17 cellular contexts compared by ENCODE assay signal in the genomic region with DNA sequence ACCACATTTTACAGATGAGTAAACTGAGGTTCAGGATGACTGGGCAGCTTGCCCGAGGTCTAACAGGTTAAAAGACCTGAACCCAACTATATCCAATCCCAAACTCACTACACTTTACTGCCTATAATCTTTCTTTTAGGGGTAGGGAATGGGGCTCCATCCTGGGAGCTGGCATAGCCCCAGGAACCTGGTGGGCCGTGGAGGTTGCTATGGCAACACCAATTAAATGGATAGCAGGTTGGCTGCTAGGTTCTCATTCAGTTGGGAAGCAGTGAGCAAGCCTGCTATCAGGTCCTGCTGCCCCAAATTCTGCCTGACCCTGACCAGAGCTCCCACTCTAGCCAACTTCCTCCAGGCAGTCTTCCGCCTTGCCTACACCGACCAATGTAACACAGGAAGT. TPM values are rescaled to one million over a fixed set of nuclear protein-coding genes. Genes with fewer than 3 reads are reported as not detected.
DNase-seq lines count a peak whose midpoint lies in the region; ATAC-seq and TF ChIP-seq lines count a peak whose summit lies in the region.
"Had no signal": no experiment of that assay in that cellular context is flagged by ENCODE, and none has a peak within 500 bp of the region (broad histone marks: within the 10 kb centered on the region; RNA-seq: fewer than 3 reads in every experiment).

No MANE protein-coding gene starts in this region.

- peaks cover 41% of the 10 kb centered on the region for H3K4me1 Mint-ChIP-seq in nephron progenitor cell

- H3K36me3 ChIP-seq in prostate gland: no peaks in the 10 kb centered on the region
- no peaks in the 10 kb centered on the region for H3K36me3 ChIP-seq in gastroesophageal sphincter
- H3K36me3 ChIP-seq: pancreas had no signal

- no peak overlapping the region for H3K4me3 Mint-ChIP-seq in nephron progenitor cell
- H3K4me3 Mint-ChIP-seq: CD4-positive, alpha-beta T cell; GM23338 had no signal

- intact Hi-C loops in prostate gland (cut with DNase I): no loop called here

- ATAC-seq in HG03439 (IDR thresholded peaks at IDR 0.05; ENCODE audit: unreplicated experiment): no peak
- no peak for ATAC-seq in gastroesophageal sphincter
- ATAC-seq: HepG2, pancreas had no signal

- H3K27me3 ChIP-seq in prostate gland (replicated peaks; ENCODE audit: insufficient read depth) (no peaks in the 10 kb centered on the region), gastroesophageal sphincter (no peaks in the 10 kb centered on the region)
- H3K27me3 ChIP-seq: pancreas had no signal

- H3K9me3 Mint-ChIP-seq in nephron progenitor cell: no peaks in the 10 kb centered on the region
- H3K9me3 Mint-ChIP-seq: CD4-positive, alpha-beta T cell; GM23338 had no signal

- 71% methylated on average over 4 of the region's 4 CpGs for WGBS in prostate gland
- 74 to 100% methylated on average over 1 to 4 of the region's 4 CpGs for WGBS in gastroesophageal sphincter (ENCODE audit: low coverage in 1 of 2), 2 donors

- TF ChIP-seq EP300 in gastroesophageal sphincter (IDR thresholded peaks at IDR 0.05): no peak

- TF ChIP-seq CTCF in nephron progenitor cell (IDR thresholded peaks at IDR 0.05) (no peak), prostate gland (IDR thresholded peaks at IDR 0.05) (no peak), gastroesophageal sphincter (IDR thresholded peaks at IDR 0.05) (no peak)

- no peak for TF ChIP-seq POLR2A in prostate gland (IDR thresholded peaks at IDR 0.05)
- no peak for TF ChIP-seq POLR2A in gastroesophageal sphincter (IDR thresholded peaks at IDR 0.05)

- H3K27ac ChIP-seq in prostate gland: no peak overlapping the region
- no peak overlapping the region for H3K27ac ChIP-seq in gastroesophageal sphincter
- H3K27ac ChIP-seq: pancreas had no signal

- H3K27ac Mint-ChIP-seq in nephron progenitor cell: no peak overlapping the region
- H3K27ac Mint-ChIP-seq: CD4-positive, alpha-beta T cell; GM23338 had no signal

- H3K36me3 Mint-ChIP-seq in nephron progenitor cell (ENCODE audit: low read depth): peaks cover 10% of the 10 kb centered on the region

- H3K27me3 Mint-ChIP-seq in nephron progenitor cell (ENCODE audit: low read depth, poor library complexity): peaks cover 10% of the 10 kb centered on the region
- H3K27me3 Mint-ChIP-seq: CD4-positive, alpha-beta T cell had no signal

- DNase-seq in NCI-H82 (lab: John Stamatoyannopoulos, UW) (peak; percentile 67), NCI-H82 treated with DMSO at 0.1 percent for 48 hours (lab: John Stamatoyannopoulos, UW; ENCODE audit: unreplicated experiment) (no peak), NCI-H1092 treated with DMSO at 0.1 percent for 48 hours (lab: John Stamatoyannopoulos, UW) (peak; percentile 52), SK-N-DZ (ENCODE audit: low spot score) (peak; percentile 6), nephron progenitor cell (peak; percentile 35), prostate gland (ENCODE audit: low spot score) (no peak)
- DNase-seq: activated CD4-positive, CD25-positive, alpha-beta regulatory T cell; CD4-positive, alpha-beta T cell; DND-41; left ventricle myocardium superior; NCI-H345; pancreas; SHP77 treated with DMSO at 0.1 percent for 48 hours had no signal

- H3K4me3 ChIP-seq in prostate gland (no peak overlapping the region), gastroesophageal sphincter (no peak overlapping the region)
- H3K4me3 ChIP-seq: GM23338, pancreas had no signal

- H3K9me3 ChIP-seq in prostate gland: no peaks in the 10 kb centered on the region
- H3K9me3 ChIP-seq in gastroesophageal sphincter: no peaks in the 10 kb centered on the region
- H3K9me3 ChIP-seq: pancreas had no signal

- H3K4me1 ChIP-seq in prostate gland (replicated peaks): no peaks in the 10 kb centered on the region
- no peaks in the 10 kb centered on the region for H3K4me1 ChIP-seq in gastroesophageal sphincter
- H3K4me1 ChIP-seq: pancreas had no signal

RNA-seq across cellular contexts. Expression of gene LRP8, which starts 40.9 kb away (rescaled TPM):
- polyA plus RNA-seq in SK-N-DZ (2014; cell fraction: cytosol; rRNA removed): 12.7 and 13.1 TPM in 2 replicates
- polyA plus RNA-seq in SK-N-DZ (2014; cell fraction: nucleus; rRNA removed): 25.9 and 38.3 TPM in 2 replicates
- total RNA-seq in prostate gland (100 to 1,000 TPM in 1 of 2 donors, 1 to 10 TPM in 1; 6.7 to 130 TPM), gastroesophageal sphincter (1 to 10 TPM; 1.8 to 3.6 (median 2.2) TPM)

RNA-seq across cellular contexts. Expression of gene MAGOH, which starts 48.6 kb away (rescaled TPM):
- 48.8 and 55.6 TPM in 2 replicates for polyA plus RNA-seq in SK-N-DZ (2014; cell fraction: cytosol; rRNA removed)
- 25.5 and 29.0 TPM in 2 replicates for polyA plus RNA-seq in SK-N-DZ (2014; cell fraction: nucleus; rRNA removed)
- total RNA-seq in prostate gland (10 to 100 TPM; 23.0 to 36.1 TPM), gastroesophageal sphincter (10 to 100 TPM; 30.2 to 49.4 (median 32.7) TPM)

Comparison
In these comparisons a context has a peak if more than half of its experiments do, and no peak if none do; other contexts are left out.
1. DNase-seq: peak in NCI-H82 (single experiment), NCI-H1092 treated with DMSO at 0.1 percent for 48 hours (single experiment), SK-N-DZ (single experiment) and nephron progenitor cell (single experiment); none in NCI-H82 treated with DMSO at 0.1 percent for 48 hours (single experiment) and prostate gland (single experiment).